ENCODE assay signal across 29 cellular contexts in the genomic region with DNA sequence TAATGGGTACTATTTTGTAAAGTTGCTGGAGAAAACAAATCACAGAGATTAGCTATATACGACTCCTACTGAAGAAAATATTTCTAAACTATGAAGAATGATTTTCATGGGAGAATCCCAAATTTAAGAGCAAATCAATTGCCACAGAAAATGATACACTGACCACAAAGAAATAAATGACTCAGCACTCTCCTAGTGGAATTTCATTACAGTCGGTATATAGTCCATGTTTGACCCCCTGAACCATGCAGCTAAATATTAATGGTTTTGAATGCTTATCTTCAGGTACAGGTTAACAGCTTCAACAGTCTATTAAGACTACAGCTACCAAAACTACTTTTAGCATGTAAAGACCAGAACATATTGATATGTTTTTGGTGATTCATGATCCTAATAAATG.
"Had no signal": no experiment of that assay in that cellular context is flagged by ENCODE, and none has a peak within 500 bp of the region (broad histone marks: within the 10 kb centered on the region; RNA-seq: fewer than 3 reads in every experiment).

No MANE protein-coding gene starts in this region.

- H3K4me3 ChIP-seq: colonic mucosa, hepatocyte, left lung, mucosa of descending colon, prostate gland, right atrium auricular region, spleen, thoracic aorta, tibial nerve, upper lobe of left lung had no signal

- DNase-seq: colonic mucosa; effector CD8-positive, alpha-beta T cell; endodermal cell; head of caudate nucleus; kidney; left cardiac atrium; left lung; mesenchymal stem cell; mucosa of descending colon; naive B cell; spleen; stimulated activated CD4-positive, alpha-beta T cell treated with anti-CD3 and anti-CD28 coated beads, Interleukin-4, amount 100 ng/mL, for 4 hours; stimulated activated naive CD8-positive, alpha-beta T cell treated with anti-CD3 and anti-CD28 coated beads, Interleukin-15, Interleukin-2, amounts not matched to agents 100 U/mL and 50 U/mL, for 24 hours; substantia nigra had no signal

- H3K27me3 ChIP-seq: colonic mucosa, hepatocyte, left lung, neutrophil, right atrium auricular region, spleen, tibial nerve, upper lobe of left lung had no signal

- H3K27ac Mint-ChIP-seq: dendritic cell treated with granulocyte-macrophage colony-stimulating factor and Interleukin-4, amounts not matched to agents 40 ng/mL and 50 ng/mL, for 4 days; mesothelial cell of epicardium; naive B cell; stimulated activated memory B cell treated with anti-CD40 and anti-IgM and Interleukin-4, amounts not matched to agents 10 μg/mL and 1 μg/mL and 100 μg/mL, for 72 hours had no signal

- H3K9me3 Mint-ChIP-seq: dendritic cell treated with granulocyte-macrophage colony-stimulating factor and Interleukin-4, amounts not matched to agents 40 ng/mL and 50 ng/mL, for 4 days; endodermal cell; mesothelial cell of epicardium; naive B cell; natural killer cell treated with Interleukin-12 subunit alpha and Interleukin-12 subunit beta and Interleukin-15 and Interleukin-18, amount 100 ng/mL, for 72 hours; neural crest cell; stimulated activated memory B cell treated with anti-CD40 and anti-IgM and Interleukin-4, amounts not matched to agents 10 μg/mL and 1 μg/mL and 100 μg/mL, for 72 hours had no signal

- H3K4me1 ChIP-seq: colonic mucosa, left lung, prostate gland, right atrium auricular region, spleen, tibial nerve, upper lobe of left lung had no signal

- H3K27ac ChIP-seq: colonic mucosa, epithelial cell of prostate, hepatocyte, left lung, neutrophil, prostate gland, right atrium auricular region, spleen, thoracic aorta, tibial nerve, upper lobe of left lung had no signal

- H3K4me3 Mint-ChIP-seq: dendritic cell treated with granulocyte-macrophage colony-stimulating factor and Interleukin-4, amounts not matched to agents 40 ng/mL and 50 ng/mL, for 4 days; endodermal cell; mesothelial cell of epicardium; naive B cell; natural killer cell treated with Interleukin-12 subunit alpha and Interleukin-12 subunit beta and Interleukin-15 and Interleukin-18, amount 100 ng/mL, for 72 hours; neural crest cell; stimulated activated memory B cell treated with anti-CD40 and anti-IgM and Interleukin-4, amounts not matched to agents 10 μg/mL and 1 μg/mL and 100 μg/mL, for 72 hours had no signal

- H3K27me3 Mint-ChIP-seq: dendritic cell treated with granulocyte-macrophage colony-stimulating factor and Interleukin-4, amounts not matched to agents 40 ng/mL and 50 ng/mL, for 4 days; naive B cell; natural killer cell treated with Interleukin-12 subunit alpha and Interleukin-12 subunit beta and Interleukin-15 and Interleukin-18, amount 100 ng/mL, for 72 hours; stimulated activated memory B cell treated with anti-CD40 and anti-IgM and Interleukin-4, amounts not matched to agents 10 μg/mL and 1 μg/mL and 100 μg/mL, for 72 hours had no signal

- ATAC-seq: esophagus mucosa; left cardiac atrium; left lung; mucosa of descending colon; natural killer cell treated with Interleukin-12 subunit alpha and Interleukin-12 subunit beta and Interleukin-15 and Interleukin-18, amount 100 ng/mL, for 72 hours; sciatic nerve; stimulated activated memory B cell treated with anti-CD40 and anti-IgM and Interleukin-4, amounts not matched to agents 10 μg/mL and 1 μg/mL and 100 μg/mL, for 72 hours; stimulated activated naive CD8-positive, alpha-beta T cell treated with anti-CD3 and anti-CD28 coated beads, Interleukin-15, Interleukin-2, amounts not matched to agents 100 U/mL and 50 U/mL, for 24 hours had no signal

- H3K9me3 ChIP-seq: colonic mucosa, left lung, mucosa of descending colon, neutrophil, prostate gland, right atrium auricular region, spleen, thoracic aorta, tibial nerve, upper lobe of left lung had no signal

- H3K4me1 Mint-ChIP-seq: mesothelial cell of epicardium; naive B cell; neural crest cell; stimulated activated memory B cell treated with anti-CD40 and anti-IgM and Interleukin-4, amounts not matched to agents 10 μg/mL and 1 μg/mL and 100 μg/mL, for 72 hours had no signal
